ENCODE assay signal across 8 cellular contexts in genomic region chr15:85580914-85581313, GRCh38.
DNase-seq lines count a peak whose midpoint lies in the region; ATAC-seq, FAIRE-seq and TF ChIP-seq lines count a peak whose summit lies in the region.

No MANE protein-coding gene starts in this region.

- ATAC-seq in upper lobe of right lung (peak; percentile 47), GM19463 (IDR thresholded peaks at IDR 0.05; ENCODE audit: unreplicated experiment) (no peak)

- no peaks in the 10 kb centered on the region for H3K9me3 ChIP-seq in mucosa of rectum (ENCODE audit: control insufficient read depth in 2 of 2, low read length in 2 of 2)
- no peaks in the 10 kb centered on the region for H3K9me3 ChIP-seq in upper lobe of right lung

- peak overlapping the region; percentile 66 to 85 for H3K4me3 ChIP-seq in mucosa of rectum (ENCODE audit: low read length in 2 of 2)
- peak overlapping the region; percentile 56 for H3K4me3 ChIP-seq in upper lobe of right lung

- DNase-seq in activated gamma-delta T cell treated with Interleukin-2 at 50 U/mL for 16 hours (peak; percentile 59), activated gamma-delta T cell (lab: John Stamatoyannopoulos, UW) (no peak), upper lobe of right lung (peak; percentile 73), H54 (ENCODE audit: insufficient read length, low spot score) (no peak), GM20000 (ENCODE audit: low spot score) (no peak)

- H3K4me1 ChIP-seq in mucosa of rectum (ENCODE audit: control insufficient read depth in 2 of 2, insufficient read depth in 2 of 2, low read length in 2 of 2): peaks cover 60 to 68% of the 10 kb centered on the region in 2 donors
- peaks cover 81% of the 10 kb centered on the region for H3K4me1 ChIP-seq in upper lobe of right lung

- peak overlapping the region; percentile 92 for H3K27ac Mint-ChIP-seq in activated naive CD8-positive, alpha-beta T cell

- intact Hi-C loops in upper lobe of right lung (cut with DNase I): no loop called here

- H3K27me3 Mint-ChIP-seq in activated naive CD8-positive, alpha-beta T cell: no peaks in the 10 kb centered on the region

- H3K36me3 Mint-ChIP-seq in activated naive CD8-positive, alpha-beta T cell: peaks cover 8% of the 10 kb centered on the region

- TF ChIP-seq CTCF in upper lobe of right lung (IDR thresholded peaks at IDR 0.05) (no peak), GM20000 (IDR thresholded peaks at IDR 0.05; ENCODE audit: extremely low read depth, missing control alignments) (no peak)

- no peak for TF ChIP-seq POLR2A in H54 (IDR thresholded peaks at IDR 0.05; ENCODE audit: low read depth, low read length)

- H3K27ac ChIP-seq in mucosa of rectum (ENCODE audit: low read depth in 2 of 2, low read length in 2 of 2): peak overlapping the region; percentile 97
- peak overlapping the region; percentile 91 for H3K27ac ChIP-seq in upper lobe of right lung

- no peak for FAIRE-seq in H54 (lab: Jason Lieb, UNC)

- peak overlapping the region; percentile 69 to 81 for H3K9ac ChIP-seq in mucosa of rectum (ENCODE audit: low read depth in 1 of 2, low read length in 2 of 2)

- peaks cover 69% of the 10 kb centered on the region for H3K4me1 Mint-ChIP-seq in activated naive CD8-positive, alpha-beta T cell (ENCODE audit: low read depth)

- H3K27me3 ChIP-seq in mucosa of rectum (ENCODE audit: control insufficient read depth in 2 of 2, insufficient read depth in 2 of 2, low read length in 2 of 2) (no peaks in the 10 kb centered on the region), upper lobe of right lung (no peaks in the 10 kb centered on the region)

- no peaks in the 10 kb centered on the region for H3K9me3 Mint-ChIP-seq in activated naive CD8-positive, alpha-beta T cell (ENCODE audit: low read depth)

- H3K36me3 ChIP-seq in mucosa of rectum (ENCODE audit: control insufficient read depth in 2 of 2, insufficient read depth in 2 of 2, low read length in 2 of 2) (peaks cover 4 to 14% of the 10 kb centered on the region in 2 donors), upper lobe of right lung (peaks cover 39% of the 10 kb centered on the region)

- peak overlapping the region; percentile 85 for H3K4me3 Mint-ChIP-seq in activated naive CD8-positive, alpha-beta T cell

Comparison
In these comparisons a context has a peak if more than half of its experiments do, and no peak if none do; other contexts are left out.
1. DNase-seq: peak in activated gamma-delta T cell treated with Interleukin-2 at 50 U/mL for 16 hours (single experiment) and upper lobe of right lung (single experiment); none in activated gamma-delta T cell (single experiment), H54 (single experiment) and GM20000 (single experiment).